18 cellular contexts compared by ENCODE assay signal in the genomic region with DNA sequence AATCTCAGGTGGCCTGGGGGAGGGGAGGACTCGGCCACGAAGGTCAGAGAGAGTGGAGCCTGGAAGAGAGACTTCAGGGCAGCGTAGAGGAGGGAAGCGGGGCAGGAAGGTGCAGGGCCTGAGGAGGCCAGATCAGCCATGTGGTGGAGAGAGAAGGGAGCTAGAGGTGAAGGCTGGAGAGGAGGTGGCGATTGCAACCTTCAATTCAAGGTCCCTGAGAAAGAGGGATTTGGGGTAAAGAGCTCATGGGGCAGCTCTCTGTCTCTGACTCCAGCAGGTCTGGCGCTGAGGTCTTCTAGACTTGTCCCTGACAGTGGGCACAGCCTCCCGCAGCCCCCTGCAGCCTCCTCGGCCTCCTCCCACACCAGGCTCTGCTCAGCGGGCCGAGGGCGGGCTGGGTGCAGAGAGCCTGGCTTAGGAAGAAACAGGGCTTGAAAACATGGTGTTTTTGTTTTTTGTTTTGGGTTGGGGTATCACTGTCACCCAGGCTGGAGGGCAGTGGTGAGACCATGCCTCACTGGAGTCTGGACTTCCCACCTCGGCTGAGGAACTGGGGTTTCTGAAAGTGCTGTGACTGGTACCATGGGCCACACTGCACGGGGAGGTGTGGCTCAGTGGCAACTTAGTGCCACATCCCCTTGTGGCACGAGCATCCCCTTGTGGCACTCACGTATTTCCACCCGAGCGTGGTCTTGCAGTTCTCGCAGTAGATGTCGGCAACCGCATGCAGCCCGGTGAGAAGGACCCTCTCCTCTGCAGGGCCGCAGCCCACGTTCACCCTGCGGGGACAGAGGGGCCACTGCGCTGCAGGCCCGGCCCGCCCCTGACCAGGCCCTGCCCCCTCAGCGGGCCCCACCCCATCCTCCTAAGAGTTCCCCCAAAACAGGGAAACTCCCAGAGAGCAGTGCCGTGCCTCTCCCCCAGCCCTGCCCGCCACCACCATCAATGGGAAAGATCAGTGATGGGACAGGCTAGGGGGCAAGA. TPM values are rescaled to one million over a fixed set of nuclear protein-coding genes. Genes with fewer than 3 reads are reported as not detected.
DNase-seq lines count a peak whose midpoint lies in the region; ATAC-seq, FAIRE-seq and TF ChIP-seq lines count a peak whose summit lies in the region.
"Had no signal": no experiment of that assay in that cellular context is flagged by ENCODE, and none has a peak within 500 bp of the region (broad histone marks: within the 10 kb centered on the region; RNA-seq: fewer than 3 reads in every experiment).

No MANE protein-coding gene starts in this region.

- no peaks in the 10 kb centered on the region for H3K9me3 Mint-ChIP-seq in stimulated activated naive CD8-positive, alpha-beta T cell treated with anti-CD3 and anti-CD28 coated beads, Interleukin-15, Interleukin-2, amounts not matched to agents 100 ng/mL and 50 ng/mL, for 24 hours
- H3K9me3 Mint-ChIP-seq in memory B cell = no peaks in the 10 kb centered on the region
- no peaks in the 10 kb centered on the region for H3K9me3 Mint-ChIP-seq in activated naive CD8-positive, alpha-beta T cell treated with anti-CD3 and anti-CD28 coated beads, Interleukin-2, amount 50 U/mL, for 24 hours
- H3K9me3 Mint-ChIP-seq: CD14-positive monocyte had no signal

- H3K27ac Mint-ChIP-seq in stimulated activated naive CD8-positive, alpha-beta T cell treated with anti-CD3 and anti-CD28 coated beads, Interleukin-15, Interleukin-2, amounts not matched to agents 100 ng/mL and 50 ng/mL, for 24 hours = peak overlapping the region; percentile 24
- H3K27ac Mint-ChIP-seq in memory B cell = peak overlapping the region; percentile 89
- no peak overlapping the region for H3K27ac Mint-ChIP-seq in activated naive CD8-positive, alpha-beta T cell treated with anti-CD3 and anti-CD28 coated beads, Interleukin-2, amount 50 U/mL, for 24 hours
- H3K27ac Mint-ChIP-seq: activated CD8-positive, alpha-beta memory T cell treated with anti-CD3 and anti-CD28 coated beads, Interleukin-2, amount 10 ng/mL, durations not matched to agents 7 days and 5 days had no signal

- ATAC-seq in stimulated activated naive CD8-positive, alpha-beta T cell treated with anti-CD3 and anti-CD28 coated beads, Interleukin-15, Interleukin-2, amounts not matched to agents 100 U/mL and 50 U/mL, for 24 hours = no peak
- ATAC-seq in K562 = peak; percentile 6
- no peak for ATAC-seq in memory B cell (ENCODE audit: low read depth)
- ATAC-seq in activated naive CD8-positive, alpha-beta T cell treated with anti-CD3 and anti-CD28 coated beads, Interleukin-2, amount 50 U/mL, for 24 hours = no peak
- ATAC-seq in GM21447 (IDR thresholded peaks at IDR 0.05; ENCODE audit: unreplicated experiment) = no peak
- ATAC-seq: activated CD8-positive, alpha-beta memory T cell treated with anti-CD3 and anti-CD28 coated beads, Interleukin-2, amount 10 ng/mL, durations not matched to agents 7 days and 5 days had no signal

- H4K20me1 ChIP-seq in K562 (replicated peaks; ENCODE audit: control insufficient read depth, insufficient read depth, low read length) = peaks cover 48% of the 10 kb centered on the region

- no peak for TF ChIP-seq EP300 in K562 (IDR thresholded peaks at IDR 0.05; ENCODE audit: low read length)

- no peaks in the 10 kb centered on the region for H3K36me3 ChIP-seq in K562 (ENCODE audit: control insufficient read depth, insufficient read depth, low read length)

- H3K79me2 ChIP-seq in K562 (ENCODE audit: control insufficient read depth, insufficient read depth, low read length) = no peaks in the 10 kb centered on the region

- TF ChIP-seq RAD21 in K562 (CRISPR knock-in tag; conservative IDR thresholded peaks at IDR 0.05 in 1 of 2, IDR thresholded peaks at IDR 0.05 in 1 of 2) = no peak

- no peaks in the 10 kb centered on the region for H3K27me3 Mint-ChIP-seq in stimulated activated naive CD8-positive, alpha-beta T cell treated with anti-CD3 and anti-CD28 coated beads, Interleukin-15, Interleukin-2, amounts not matched to agents 100 ng/mL and 50 ng/mL, for 24 hours
- no peaks in the 10 kb centered on the region for H3K27me3 Mint-ChIP-seq in memory B cell
- no peaks in the 10 kb centered on the region for H3K27me3 Mint-ChIP-seq in activated naive CD8-positive, alpha-beta T cell treated with anti-CD3 and anti-CD28 coated beads, Interleukin-2, amount 50 U/mL, for 24 hours
- H3K27me3 Mint-ChIP-seq: activated CD8-positive, alpha-beta memory T cell treated with anti-CD3 and anti-CD28 coated beads, Interleukin-2, amount 10 ng/mL, durations not matched to agents 7 days and 5 days had no signal

- H2AFZ ChIP-seq in K562 (ENCODE audit: low read depth, low read length) = no peak overlapping the region

- H3K4me1 ChIP-seq in K562 (replicated peaks in 1 of 2; ENCODE audit: control insufficient read depth in 2 of 2, insufficient read depth in 2 of 2, low read length in 2 of 2) = peaks cover 15 to 26% of the 10 kb centered on the region in 2 experiments; a peak in 4 of 5 replicates
- H3K4me1 ChIP-seq: colonic mucosa had no signal

- H3K4me3 Mint-ChIP-seq in stimulated activated naive CD8-positive, alpha-beta T cell treated with anti-CD3 and anti-CD28 coated beads, Interleukin-15, Interleukin-2, amounts not matched to agents 100 ng/mL and 50 ng/mL, for 24 hours = no peak overlapping the region
- no peak overlapping the region for H3K4me3 Mint-ChIP-seq in memory B cell
- no peak overlapping the region for H3K4me3 Mint-ChIP-seq in activated naive CD8-positive, alpha-beta T cell treated with anti-CD3 and anti-CD28 coated beads, Interleukin-2, amount 50 U/mL, for 24 hours
- H3K4me3 Mint-ChIP-seq: activated CD8-positive, alpha-beta memory T cell treated with anti-CD3 and anti-CD28 coated beads, Interleukin-2, amount 10 ng/mL, durations not matched to agents 7 days and 5 days; CD14-positive monocyte had no signal

- no peaks in the 10 kb centered on the region for H3K36me3 Mint-ChIP-seq in stimulated activated naive CD8-positive, alpha-beta T cell treated with anti-CD3 and anti-CD28 coated beads, Interleukin-15, Interleukin-2, amounts not matched to agents 100 ng/mL and 50 ng/mL, for 24 hours (ENCODE audit: low read depth)
- peaks cover 18% of the 10 kb centered on the region for H3K36me3 Mint-ChIP-seq in memory B cell
- H3K36me3 Mint-ChIP-seq in activated naive CD8-positive, alpha-beta T cell treated with anti-CD3 and anti-CD28 coated beads, Interleukin-2, amount 50 U/mL, for 24 hours (ENCODE audit: low read depth) = no peaks in the 10 kb centered on the region
- H3K36me3 Mint-ChIP-seq: activated CD8-positive, alpha-beta memory T cell treated with anti-CD3 and anti-CD28 coated beads, Interleukin-2, amount 10 ng/mL, durations not matched to agents 7 days and 5 days had no signal

- H3K4me3 ChIP-seq in K562 = no peak overlapping the region
- H3K4me3 ChIP-seq: colonic mucosa, right lobe of liver had no signal

- TF ChIP-seq CTCF in K562 (IDR thresholded peaks at IDR 0.05 in 2 of 3, conservative IDR thresholded peaks at IDR 0.05 in 1 of 3; ENCODE audit: insufficient read depth in 2 of 3, low read depth in 1 of 3, low read length in 3 of 3) = peak in 1 of 3 experiments; percentile 35; a peak in 1 of 6 replicates

- no peaks in the 10 kb centered on the region for H3K9me3 ChIP-seq in K562 (replicated peaks; ENCODE audit: control insufficient read depth, insufficient read depth, low read depth, low read length)
- H3K9me3 ChIP-seq: colonic mucosa, right lobe of liver had no signal

- CTCF ChIA-PET in K562 (lab: Yijun Ruan, JAX; ENCODE audit: low intra/inter-chr PET ratio) = no interaction called here

- DNase-seq in stimulated activated naive CD8-positive, alpha-beta T cell treated with anti-CD3 and anti-CD28 coated beads, Interleukin-15, Interleukin-2, amounts not matched to agents 100 U/mL and 50 U/mL, for 24 hours = no peak
- peak in 2 of 4 experiments; percentile 64 to 83 for DNase-seq in K562 (ENCODE audit: extremely low read depth in 1 of 4, low spot score in 3 of 4)
- DNase-seq in memory B cell (ENCODE audit: low spot score in 2 of 2) = no peak
- DNase-seq in SW480 (ENCODE audit: low spot score) = no peak
- DNase-seq in activated naive CD8-positive, alpha-beta T cell treated with anti-CD3 and anti-CD28 coated beads, Interleukin-2, amount 50 U/mL, for 24 hours = no peak
- DNase-seq: activated CD8-positive, alpha-beta memory T cell treated with anti-CD3 and anti-CD28 coated beads, Interleukin-2, amount 10 ng/mL, durations not matched to agents 7 days and 5 days; colonic mucosa; HCEC 1CT; KBM-7; mesenchymal stem cell; MM.1S; NCI-H69; right lobe of liver had no signal

- peaks cover 8% of the 10 kb centered on the region for H3K9me1 ChIP-seq in K562 (ENCODE audit: control insufficient read depth, insufficient read depth, low read length)

- H3K9ac ChIP-seq in K562 (ENCODE audit: insufficient read depth in 1 of 2, low read depth in 2 of 2, low read length in 2 of 2) = peak overlapping the region in 1 of 2 experiments; percentile 65; a peak in 2 of 4 replicates

- in situ Hi-C loops in K562 (cut with MboI) = no loop called here

- no TSS peak for BruUV-seq in K562 (replicated peaks; lab: Mats Ljungman, UMichigan)

- peaks cover 39 to 48% of the 10 kb centered on the region in 2 experiments for H3K27me3 ChIP-seq in K562 (ENCODE audit: control insufficient read depth in 2 of 2, insufficient read depth in 2 of 2, low read length in 2 of 2)
- H3K27me3 ChIP-seq: colonic mucosa, right lobe of liver had no signal

- 21% methylated on average over 30 of the region's 30 CpGs for WGBS in K562 (ENCODE audit: insufficient coverage, low coverage, missing lambda C conversion rate)

- no peak overlapping the region for H3K4me2 ChIP-seq in K562 (ENCODE audit: insufficient read depth, low read length)

- TF ChIP-seq POLR2A in K562 (conservative IDR thresholded peaks at IDR 0.05) = no peak

- no peak for FAIRE-seq in K562 (lab: Jason Lieb, UNC)
- FAIRE-seq: TTC549, urothelium cell line had no signal

- H3K4me1 Mint-ChIP-seq in stimulated activated naive CD8-positive, alpha-beta T cell treated with anti-CD3 and anti-CD28 coated beads, Interleukin-15, Interleukin-2, amounts not matched to agents 100 ng/mL and 50 ng/mL, for 24 hours (ENCODE audit: low read depth) = peaks cover 5% of the 10 kb centered on the region
- peaks cover 3% of the 10 kb centered on the region for H3K4me1 Mint-ChIP-seq in memory B cell
- no peaks in the 10 kb centered on the region for H3K4me1 Mint-ChIP-seq in activated naive CD8-positive, alpha-beta T cell treated with anti-CD3 and anti-CD28 coated beads, Interleukin-2, amount 50 U/mL, for 24 hours
- H3K4me1 Mint-ChIP-seq: activated CD8-positive, alpha-beta memory T cell treated with anti-CD3 and anti-CD28 coated beads, Interleukin-2, amount 10 ng/mL, durations not matched to agents 7 days and 5 days; CD14-positive monocyte had no signal

- H3K27ac ChIP-seq in K562 (ENCODE audit: extremely low read depth, low read depth, low read length) = no peak overlapping the region
- H3K27ac ChIP-seq: colonic mucosa, right lobe of liver had no signal

- POLR2A ChIA-PET in K562 (lab: Yijun Ruan, JAX) = interaction anchor here (0.6 to 8.8 kb wide), 12 partner anchors 9 to 1181 kb away, joined by 3 to 111 read pairs (median 6); a partner anchor contains a TSS

- intact Hi-C loops in K562 (cut with micrococcal nuclease) = no loop called here

RNA-seq across cellular contexts. Expression of a gene that starts 32.6 kb away (rescaled TPM):
- 4.4 and 6.2 TPM in 2 replicates for total RNA-seq in K562 (2011; cell fraction: chromatin; rRNA removed; ENCODE audit: low replicate concordance)
- total RNA-seq in K562 (2011; cell fraction: nucleolus; rRNA removed) = 3.0 TPM in 2 replicates
- 4.6 and 4.7 TPM in 2 replicates for total RNA-seq in K562 (2011; cell fraction: nucleoplasm; rRNA removed)
- total RNA-seq in K562 (2014; rRNA removed) (0.18 and 0.49 TPM in 2 replicates), K562 (2014; rRNA removed; fragmentation: Illumina TruSeq; extraction: Trizol) (0.41 and 0.47 TPM in 2 replicates), K562 (2015; rRNA removed; fragmentation: Illumina TruSeq; extraction: Trizol) (0.15 and 0.25 TPM in 2 replicates), K562 (2021) (0.53 and 0.54 TPM in 2 replicates)
- polyA plus RNA-seq in K562 (2011; rRNA removed) (2.2 and 2.4 TPM in 2 replicates), K562 (2014; fragmentation: Illumina TruSeq; extraction: Trizol) (0.46 TPM in 2 replicates), K562 (2014; fragmentation: Nextera tagmentation; extraction: Ambion mirVana) (under 1 TPM; 0.07 to 0.10 TPM), K562 (2014; rRNA removed) (0.36 and 1.7 TPM in 2 replicates)
- 0.63 and 1.4 TPM in 2 replicates for polyA plus RNA-seq in K562 (2011; cell fraction: cytosol; rRNA removed)
- polyA plus RNA-seq in K562 (2011; cell fraction: nucleus; rRNA removed) = 1.9 and 2.6 TPM in 2 replicates
- 0.59 and 4.0 TPM in 2 replicates for polyA plus RNA-seq in K562 (2012)
- polyA minus RNA-seq in K562 (2011; rRNA and poly(A)+ RNA removed) = 1.4 and 3.0 TPM in 2 replicates
- 0.46 and 0.67 TPM in 2 replicates for polyA minus RNA-seq in K562 (2011; cell fraction: cytosol; rRNA and poly(A)+ RNA removed)
- 0.67 and 1.00 TPM in 2 replicates for polyA minus RNA-seq in K562 (2011; cell fraction: nucleus; rRNA and poly(A)+ RNA removed)

RNA-seq across cellular contexts. Expression of a gene that starts 37.2 kb away (rescaled TPM):
- 1,132 and 1,539 TPM in 2 replicates for total RNA-seq in K562 (2011; cell fraction: chromatin; rRNA removed; ENCODE audit: low replicate concordance)
- 736 and 826 TPM in 2 replicates for total RNA-seq in K562 (2011; cell fraction: nucleolus; rRNA removed)
- total RNA-seq in K562 (2011; cell fraction: nucleoplasm; rRNA removed) = 718 and 814 TPM in 2 replicates
- total RNA-seq in K562 (2014; rRNA removed) (174 and 195 TPM in 2 replicates), K562 (2014; rRNA removed; fragmentation: Illumina TruSeq; extraction: Trizol) (104 and 115 TPM in 2 replicates), K562 (2015; rRNA removed; fragmentation: Illumina TruSeq; extraction: Trizol) (170 and 172 TPM in 2 replicates), K562 (2021) (251 and 267 TPM in 2 replicates)
- polyA plus RNA-seq in K562 (2011; rRNA removed) (193 and 247 TPM in 2 replicates), K562 (2014; fragmentation: Illumina TruSeq; extraction: Trizol) (250 and 261 TPM in 2 replicates), K562 (2014; fragmentation: Nextera tagmentation; extraction: Ambion mirVana) (10 to 100 TPM; 13.2 to 28.8 TPM), K562 (2014; rRNA removed) (268 and 298 TPM in 2 replicates)
- polyA plus RNA-seq in K562 (2011; cell fraction: cytosol; rRNA removed) = 143 and 211 TPM in 2 replicates
- polyA plus RNA-seq in K562 (2011; cell fraction: nucleus; rRNA removed) = 801 and 951 TPM in 2 replicates
- 185 and 193 TPM in 2 replicates for polyA plus RNA-seq in K562 (2012)
- 228 and 271 TPM in 2 replicates for polyA minus RNA-seq in K562 (2011; rRNA and poly(A)+ RNA removed)
- 95.6 and 98.4 TPM in 2 replicates for polyA minus RNA-seq in K562 (2011; cell fraction: cytosol; rRNA and poly(A)+ RNA removed)
- polyA minus RNA-seq in K562 (2011; cell fraction: nucleus; rRNA and poly(A)+ RNA removed) = 325 and 509 TPM in 2 replicates
